In the genomic region with DNA sequence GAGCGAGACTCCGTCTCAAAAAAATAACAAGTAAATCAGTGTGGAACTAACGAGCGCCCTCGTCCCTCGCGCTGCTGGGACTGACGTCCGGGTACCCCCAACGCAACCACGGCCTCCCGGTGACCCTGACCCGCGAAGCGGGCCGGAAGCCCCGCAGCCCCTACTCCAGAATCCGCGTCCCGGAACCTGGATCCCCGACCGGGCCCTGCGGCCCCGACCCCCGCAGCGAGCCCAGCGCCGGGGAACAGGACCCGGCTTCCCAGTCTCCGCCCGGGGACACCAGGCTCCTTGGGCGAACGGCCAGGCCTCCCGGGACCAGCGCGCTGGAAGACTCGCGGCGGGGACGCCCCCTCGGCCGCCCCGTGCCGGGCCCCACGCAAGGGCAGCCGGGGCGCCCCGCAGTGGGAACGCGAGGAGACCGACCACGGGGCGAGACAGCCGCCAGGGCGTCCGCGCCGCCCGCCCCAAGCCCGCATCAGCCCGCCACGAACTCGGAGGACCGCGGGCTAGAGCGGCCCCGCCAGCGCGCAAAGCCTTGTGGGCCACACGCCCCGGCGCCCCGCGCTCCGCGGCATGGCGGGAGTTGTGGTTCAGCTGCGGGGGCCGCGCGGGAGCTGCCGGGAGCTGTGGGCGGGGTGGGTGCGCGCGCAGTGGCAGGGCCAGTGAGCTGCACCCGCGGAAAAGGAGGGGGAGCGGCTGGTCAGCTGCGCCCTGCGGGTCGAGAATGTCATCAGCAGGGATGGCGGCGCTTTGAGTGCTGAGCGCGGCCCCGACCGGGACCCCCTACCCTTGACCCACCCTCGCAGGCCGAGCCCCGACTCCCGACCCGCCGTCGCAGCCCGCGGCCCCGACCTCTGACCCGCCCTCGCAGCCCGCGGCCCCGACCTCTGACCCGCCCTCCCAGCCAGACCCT, we compare ENCODE assay signal across 8 cellular contexts. TPM values are rescaled to one million over a fixed set of nuclear protein-coding genes. Genes with fewer than 3 reads are reported as not detected.
DNase-seq lines count a peak whose midpoint lies in the region; ATAC-seq, FAIRE-seq and TF ChIP-seq lines count a peak whose summit lies in the region.

No MANE protein-coding gene starts in this region.

- H3K4me1 ChIP-seq in liver (ENCODE audit: control insufficient read depth in 4 of 4, insufficient read depth in 4 of 4, low read length in 3 of 4) = peaks cover 0 to 11% (median 4%) of the 10 kb centered on the region in 4 donors

- peak overlapping the region; percentile 90 to 91 for H3K27ac ChIP-seq in liver (ENCODE audit: low read depth in 1 of 2, low read length in 2 of 2)

- H3K9ac ChIP-seq in liver (ENCODE audit: low read depth in 1 of 2, low read length in 2 of 2) = peak overlapping the region; percentile 71 to 88

- peaks cover 7% of the 10 kb centered on the region for H3K4me1 Mint-ChIP-seq in activated CD4-positive, alpha-beta T cell treated with anti-CD3 and anti-CD28 coated beads, Interleukin-2, amount 10 ng/mL, durations not matched to agents 7 days and 5 days

- DNase-seq in AG20443 (ENCODE audit: low spot score) (peak; percentile 100), GM19239 (ENCODE audit: insufficient read length, low spot score) (peak; percentile 99), NCI-H526 (lab: John Stamatoyannopoulos, UW) (peak; percentile 61 to 93), dedifferentiated amniotic fluid mesenchymal stem cell (ENCODE audit: extremely low spot score) (peak; percentile 82)
- peak; percentile 85 for DNase-seq in activated CD4-positive, alpha-beta T cell treated with anti-CD3 and anti-CD28 coated beads, Interleukin-2, amount 10 ng/mL, durations not matched to agents 7 days and 5 days
- peak; percentile 91 for DNase-seq in stimulated activated CD4-positive, alpha-beta T cell treated with anti-CD3 and anti-CD28 coated beads, Interleukin-2, amount 100 ng/mL, for 48 hours

- peak overlapping the region; percentile 71 for H3K4me3 Mint-ChIP-seq in activated CD4-positive, alpha-beta T cell treated with anti-CD3 and anti-CD28 coated beads, Interleukin-2, amount 10 ng/mL, durations not matched to agents 7 days and 5 days

- H3K4me3 ChIP-seq in liver (ENCODE audit: low read depth in 1 of 3, low read length in 3 of 3) = peak overlapping the region; percentile 81 to 86 (median 83)

- H3K27me3 ChIP-seq in liver (ENCODE audit: control insufficient read depth in 4 of 4, insufficient read depth in 4 of 4, low read length in 3 of 4) = no peaks in the 10 kb centered on the region

- no peak for TF ChIP-seq RAD21 in liver (IDR thresholded peaks at IDR 0.05)

- peaks cover 6% of the 10 kb centered on the region for H3K9me3 Mint-ChIP-seq in activated CD4-positive, alpha-beta T cell treated with anti-CD3 and anti-CD28 coated beads, Interleukin-2, amount 10 ng/mL, durations not matched to agents 7 days and 5 days

- peaks cover under 1% of the 10 kb centered on the region for H3K36me3 Mint-ChIP-seq in activated CD4-positive, alpha-beta T cell treated with anti-CD3 and anti-CD28 coated beads, Interleukin-2, amount 10 ng/mL, durations not matched to agents 7 days and 5 days (ENCODE audit: low read depth)

- ATAC-seq in HG03457 (IDR thresholded peaks at IDR 0.05; ENCODE audit: unreplicated experiment) = peak; percentile 49

- peaks cover 5% of the 10 kb centered on the region for H3K27me3 Mint-ChIP-seq in activated CD4-positive, alpha-beta T cell treated with anti-CD3 and anti-CD28 coated beads, Interleukin-2, amount 10 ng/mL, durations not matched to agents 7 days and 5 days

- CTCF ChIA-PET in activated CD4-positive, alpha-beta T cell treated with anti-CD3 and anti-CD28 coated beads, Interleukin-2, amount 10 ng/mL, durations not matched to agents 7 days and 5 days (lab: Charles Lee) = interaction anchor here (1.6 to 2.5 kb wide), 2 partner anchors 18 to 22 kb away, joined by 11 to 15 read pairs; a partner anchor contains a TSS

- no peaks in the 10 kb centered on the region for H3K9me3 ChIP-seq in liver (ENCODE audit: control insufficient read depth in 4 of 4, low read length in 3 of 4)

- H3K27ac Mint-ChIP-seq in activated CD4-positive, alpha-beta T cell treated with anti-CD3 and anti-CD28 coated beads, Interleukin-2, amount 10 ng/mL, durations not matched to agents 7 days and 5 days = peak overlapping the region; percentile 80

- WGBS in liver = under 1% methylated on average over 113 of the region's 114 CpGs

- POLR2A ChIA-PET in activated CD4-positive, alpha-beta T cell treated with anti-CD3 and anti-CD28 coated beads, Interleukin-2, amount 10 ng/mL, durations not matched to agents 7 days and 5 days (lab: Charles Lee) = interaction anchor here (0.6 kb wide), 1 partner anchor 104 kb away, joined by 3 read pairs; no protein-coding TSS in a partner anchor

- peak; percentile 87 for FAIRE-seq in GM19239 (lab: Jason Lieb, UNC)

- H3K36me3 ChIP-seq in liver (ENCODE audit: control insufficient read depth in 4 of 4, insufficient read depth in 3 of 4, low read depth in 1 of 4, low read length in 3 of 4) = no peaks in the 10 kb centered on the region

- TF ChIP-seq CTCF in liver (IDR thresholded peaks at IDR 0.05; ENCODE audit: low read depth, low read length, missing input control) = no peak

TF ChIP-seq in liver, 16 proteins besides CTCF, POLR2A, EP300 and RAD21 (continues in another document):
- TF ChIP-seq EGR1 (IDR thresholded peaks at IDR 0.05; ENCODE audit: low read depth in 2 of 2) = peak in 1 of 2 donors; percentile 13
- TF ChIP-seq RXRA (IDR thresholded peaks at IDR 0.05) = no peak
- no peak for TF ChIP-seq JUND (IDR thresholded peaks at IDR 0.05)
- TF ChIP-seq, protein P1, sequence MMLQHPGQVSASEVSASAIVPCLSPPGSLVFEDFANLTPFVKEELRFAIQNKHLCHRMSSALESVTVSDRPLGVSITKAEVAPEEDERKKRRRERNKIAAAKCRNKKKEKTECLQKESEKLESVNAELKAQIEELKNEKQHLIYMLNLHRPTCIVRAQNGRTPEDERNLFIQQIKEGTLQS (IDR thresholded peaks at IDR 0.05) = no peak
- TF ChIP-seq, protein P2, sequence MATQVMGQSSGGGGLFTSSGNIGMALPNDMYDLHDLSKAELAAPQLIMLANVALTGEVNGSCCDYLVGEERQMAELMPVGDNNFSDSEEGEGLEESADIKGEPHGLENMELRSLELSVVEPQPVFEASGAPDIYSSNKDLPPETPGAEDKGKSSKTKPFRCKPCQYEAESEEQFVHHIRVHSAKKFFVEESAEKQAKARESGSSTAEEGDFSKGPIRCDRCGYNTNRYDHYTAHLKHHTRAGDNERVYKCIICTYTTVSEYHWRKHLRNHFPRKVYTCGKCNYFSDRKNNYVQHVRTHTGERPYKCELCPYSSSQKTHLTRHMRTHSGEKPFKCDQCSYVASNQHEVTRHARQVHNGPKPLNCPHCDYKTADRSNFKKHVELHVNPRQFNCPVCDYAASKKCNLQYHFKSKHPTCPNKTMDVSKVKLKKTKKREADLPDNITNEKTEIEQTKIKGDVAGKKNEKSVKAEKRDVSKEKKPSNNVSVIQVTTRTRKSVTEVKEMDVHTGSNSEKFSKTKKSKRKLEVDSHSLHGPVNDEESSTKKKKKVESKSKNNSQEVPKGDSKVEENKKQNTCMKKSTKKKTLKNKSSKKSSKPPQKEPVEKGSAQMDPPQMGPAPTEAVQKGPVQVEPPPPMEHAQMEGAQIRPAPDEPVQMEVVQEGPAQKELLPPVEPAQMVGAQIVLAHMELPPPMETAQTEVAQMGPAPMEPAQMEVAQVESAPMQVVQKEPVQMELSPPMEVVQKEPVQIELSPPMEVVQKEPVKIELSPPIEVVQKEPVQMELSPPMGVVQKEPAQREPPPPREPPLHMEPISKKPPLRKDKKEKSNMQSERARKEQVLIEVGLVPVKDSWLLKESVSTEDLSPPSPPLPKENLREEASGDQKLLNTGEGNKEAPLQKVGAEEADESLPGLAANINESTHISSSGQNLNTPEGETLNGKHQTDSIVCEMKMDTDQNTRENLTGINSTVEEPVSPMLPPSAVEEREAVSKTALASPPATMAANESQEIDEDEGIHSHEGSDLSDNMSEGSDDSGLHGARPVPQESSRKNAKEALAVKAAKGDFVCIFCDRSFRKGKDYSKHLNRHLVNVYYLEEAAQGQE (IDR thresholded peaks at IDR 0.05) = no peak
- TF ChIP-seq FOXA2 (IDR thresholded peaks at IDR 0.05) = no peak
- TF ChIP-seq HNF4G (IDR thresholded peaks at IDR 0.05) = no peak
- TF ChIP-seq, protein P3, sequence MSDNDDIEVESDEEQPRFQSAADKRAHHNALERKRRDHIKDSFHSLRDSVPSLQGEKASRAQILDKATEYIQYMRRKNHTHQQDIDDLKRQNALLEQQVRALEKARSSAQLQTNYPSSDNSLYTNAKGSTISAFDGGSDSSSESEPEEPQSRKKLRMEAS (IDR thresholded peaks at IDR 0.05) = no peak
- no peak for TF ChIP-seq SP1 (IDR thresholded peaks at IDR 0.05)
- no peak for TF ChIP-seq FOXA1 (IDR thresholded peaks at IDR 0.05)
- TF ChIP-seq HNF4A (conservative IDR thresholded peaks at IDR 0.05) = peak in 1 of 2 donors; percentile 46
- peak; percentile 16 for TF ChIP-seq NR2F2 (IDR thresholded peaks at IDR 0.05)
- TF ChIP-seq TAF1 (conservative IDR thresholded peaks at IDR 0.05) = no peak
- no peak for TF ChIP-seq YY1 (IDR thresholded peaks at IDR 0.05)

RNA-seq across cellular contexts. Expression of a gene that starts 7.5 kb away (rescaled TPM):
- under 1 TPM in 1 of 2 experiments, not detected in 1; 0.15 TPM for total RNA-seq in activated CD4-positive, alpha-beta T cell treated with anti-CD3 and anti-CD28 coated beads, Interleukin-2, amount 10 ng/mL, durations not matched to agents 7 days and 5 days
- total RNA-seq in liver = under 1 TPM; 0.17 to 0.23 TPM
- polyA plus RNA-seq in liver = under 1 TPM; 0.25 to 0.32 TPM

RNA-seq across cellular contexts. Expression of a gene that starts 18.5 kb away (rescaled TPM):
- total RNA-seq in activated CD4-positive, alpha-beta T cell treated with anti-CD3 and anti-CD28 coated beads, Interleukin-2, amount 10 ng/mL, durations not matched to agents 7 days and 5 days = 10 to 100 TPM; 21.6 to 27.1 TPM
- total RNA-seq in liver = 10 to 100 TPM; 15.1 to 15.5 TPM
- 10 to 100 TPM in 1 of 2 donors, 1 to 10 TPM in 1; 1.7 to 14.3 TPM for polyA plus RNA-seq in liver

RNA-seq across cellular contexts. Expression of a gene that starts 27.9 kb away (rescaled TPM):
- not detected for total RNA-seq in activated CD4-positive, alpha-beta T cell treated with anti-CD3 and anti-CD28 coated beads, Interleukin-2, amount 10 ng/mL, durations not matched to agents 7 days and 5 days
- 10 to 100 TPM; 15.6 to 28.7 TPM for total RNA-seq in liver
- polyA plus RNA-seq in liver = 10 to 100 TPM; 17.3 to 43.0 TPM

RNA-seq across cellular contexts. Expression of a gene that starts 42.8 kb away (rescaled TPM):
- 10 to 100 TPM; 43.7 to 50.8 TPM for total RNA-seq in activated CD4-positive, alpha-beta T cell treated with anti-CD3 and anti-CD28 coated beads, Interleukin-2, amount 10 ng/mL, durations not matched to agents 7 days and 5 days
- total RNA-seq in liver = 10 to 100 TPM; 29.6 to 83.8 TPM
- polyA plus RNA-seq in liver = 10 to 100 TPM; 19.2 to 53.9 TPM

RNA-seq across cellular contexts. Expression of a gene that starts 55.1 kb away (rescaled TPM):
- 10 to 100 TPM; 44.5 to 47.4 TPM for total RNA-seq in activated CD4-positive, alpha-beta T cell treated with anti-CD3 and anti-CD28 coated beads, Interleukin-2, amount 10 ng/mL, durations not matched to agents 7 days and 5 days
- total RNA-seq in liver = 1 to 10 TPM; 1.0 to 1.1 TPM
- polyA plus RNA-seq in liver = 1 to 10 TPM in 1 of 2 donors, under 1 TPM in 1; 0.28 to 1.3 TPM

Comparison
In these comparisons a context has a peak if more than half of its experiments do, and no peak if none do; other contexts are left out.
1. Peak in every context shown above with its lines: DNase-seq, ATAC-seq, H3K4me3 ChIP-seq and H3K27ac ChIP-seq.
2. RNA of a gene that starts 27.9 kb away (total RNA-seq): 15.6 to 28.7 TPM in liver; not detected in activated CD4-positive, alpha-beta T cell treated with anti-CD3 and anti-CD28 coated beads, Interleukin-2, amount 10 ng/mL, durations not matched to agents 7 days and 5 days; every median in the first group is over 10 times any median in the second.